Comparison of ENCODE assay signal across 1 cellular context in the genomic region with DNA sequence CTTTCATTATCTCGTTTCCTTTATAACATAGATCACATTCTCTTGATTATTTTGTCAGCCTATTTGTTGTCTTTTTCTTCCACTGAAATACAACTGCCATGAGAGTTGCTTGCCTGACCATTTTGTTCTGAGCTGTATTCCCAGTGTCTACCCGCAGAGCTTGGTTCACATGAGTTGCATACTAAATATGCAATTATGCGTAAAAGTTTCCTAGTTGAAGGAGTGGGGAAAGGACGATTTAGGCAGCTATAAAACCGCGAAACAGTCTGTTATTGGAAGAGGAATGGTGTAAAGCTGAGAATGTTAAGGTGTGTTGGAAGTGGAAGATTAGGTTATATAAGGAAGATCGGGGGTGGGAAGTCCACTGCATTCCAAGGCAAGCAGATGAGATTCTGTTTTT.
TF ChIP-seq lines count a peak whose summit lies in the region.

No MANE protein-coding gene starts in this region.

TF ChIP-seq in WTC11, 78 proteins besides CTCF, POLR2A, EP300 and RAD21 (continued from another document):
- TF ChIP-seq, protein P1, sequence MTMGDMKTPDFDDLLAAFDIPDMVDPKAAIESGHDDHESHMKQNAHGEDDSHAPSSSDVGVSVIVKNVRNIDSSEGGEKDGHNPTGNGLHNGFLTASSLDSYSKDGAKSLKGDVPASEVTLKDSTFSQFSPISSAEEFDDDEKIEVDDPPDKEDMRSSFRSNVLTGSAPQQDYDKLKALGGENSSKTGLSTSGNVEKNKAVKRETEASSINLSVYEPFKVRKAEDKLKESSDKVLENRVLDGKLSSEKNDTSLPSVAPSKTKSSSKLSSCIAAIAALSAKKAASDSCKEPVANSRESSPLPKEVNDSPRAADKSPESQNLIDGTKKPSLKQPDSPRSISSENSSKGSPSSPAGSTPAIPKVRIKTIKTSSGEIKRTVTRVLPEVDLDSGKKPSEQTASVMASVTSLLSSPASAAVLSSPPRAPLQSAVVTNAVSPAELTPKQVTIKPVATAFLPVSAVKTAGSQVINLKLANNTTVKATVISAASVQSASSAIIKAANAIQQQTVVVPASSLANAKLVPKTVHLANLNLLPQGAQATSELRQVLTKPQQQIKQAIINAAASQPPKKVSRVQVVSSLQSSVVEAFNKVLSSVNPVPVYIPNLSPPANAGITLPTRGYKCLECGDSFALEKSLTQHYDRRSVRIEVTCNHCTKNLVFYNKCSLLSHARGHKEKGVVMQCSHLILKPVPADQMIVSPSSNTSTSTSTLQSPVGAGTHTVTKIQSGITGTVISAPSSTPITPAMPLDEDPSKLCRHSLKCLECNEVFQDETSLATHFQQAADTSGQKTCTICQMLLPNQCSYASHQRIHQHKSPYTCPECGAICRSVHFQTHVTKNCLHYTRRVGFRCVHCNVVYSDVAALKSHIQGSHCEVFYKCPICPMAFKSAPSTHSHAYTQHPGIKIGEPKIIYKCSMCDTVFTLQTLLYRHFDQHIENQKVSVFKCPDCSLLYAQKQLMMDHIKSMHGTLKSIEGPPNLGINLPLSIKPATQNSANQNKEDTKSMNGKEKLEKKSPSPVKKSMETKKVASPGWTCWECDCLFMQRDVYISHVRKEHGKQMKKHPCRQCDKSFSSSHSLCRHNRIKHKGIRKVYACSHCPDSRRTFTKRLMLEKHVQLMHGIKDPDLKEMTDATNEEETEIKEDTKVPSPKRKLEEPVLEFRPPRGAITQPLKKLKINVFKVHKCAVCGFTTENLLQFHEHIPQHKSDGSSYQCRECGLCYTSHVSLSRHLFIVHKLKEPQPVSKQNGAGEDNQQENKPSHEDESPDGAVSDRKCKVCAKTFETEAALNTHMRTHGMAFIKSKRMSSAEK (CRISPR knock-in tag; IDR thresholded peaks at IDR 0.05; ENCODE audit: borderline replicate concordance): no peak
- TF ChIP-seq, protein P2, sequence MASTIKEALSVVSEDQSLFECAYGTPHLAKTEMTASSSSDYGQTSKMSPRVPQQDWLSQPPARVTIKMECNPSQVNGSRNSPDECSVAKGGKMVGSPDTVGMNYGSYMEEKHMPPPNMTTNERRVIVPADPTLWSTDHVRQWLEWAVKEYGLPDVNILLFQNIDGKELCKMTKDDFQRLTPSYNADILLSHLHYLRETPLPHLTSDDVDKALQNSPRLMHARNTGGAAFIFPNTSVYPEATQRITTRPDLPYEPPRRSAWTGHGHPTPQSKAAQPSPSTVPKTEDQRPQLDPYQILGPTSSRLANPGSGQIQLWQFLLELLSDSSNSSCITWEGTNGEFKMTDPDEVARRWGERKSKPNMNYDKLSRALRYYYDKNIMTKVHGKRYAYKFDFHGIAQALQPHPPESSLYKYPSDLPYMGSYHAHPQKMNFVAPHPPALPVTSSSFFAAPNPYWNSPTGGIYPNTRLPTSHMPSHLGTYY (CRISPR knock-in tag; IDR thresholded peaks at IDR 0.05): no peak
- TF ChIP-seq, protein P3, sequence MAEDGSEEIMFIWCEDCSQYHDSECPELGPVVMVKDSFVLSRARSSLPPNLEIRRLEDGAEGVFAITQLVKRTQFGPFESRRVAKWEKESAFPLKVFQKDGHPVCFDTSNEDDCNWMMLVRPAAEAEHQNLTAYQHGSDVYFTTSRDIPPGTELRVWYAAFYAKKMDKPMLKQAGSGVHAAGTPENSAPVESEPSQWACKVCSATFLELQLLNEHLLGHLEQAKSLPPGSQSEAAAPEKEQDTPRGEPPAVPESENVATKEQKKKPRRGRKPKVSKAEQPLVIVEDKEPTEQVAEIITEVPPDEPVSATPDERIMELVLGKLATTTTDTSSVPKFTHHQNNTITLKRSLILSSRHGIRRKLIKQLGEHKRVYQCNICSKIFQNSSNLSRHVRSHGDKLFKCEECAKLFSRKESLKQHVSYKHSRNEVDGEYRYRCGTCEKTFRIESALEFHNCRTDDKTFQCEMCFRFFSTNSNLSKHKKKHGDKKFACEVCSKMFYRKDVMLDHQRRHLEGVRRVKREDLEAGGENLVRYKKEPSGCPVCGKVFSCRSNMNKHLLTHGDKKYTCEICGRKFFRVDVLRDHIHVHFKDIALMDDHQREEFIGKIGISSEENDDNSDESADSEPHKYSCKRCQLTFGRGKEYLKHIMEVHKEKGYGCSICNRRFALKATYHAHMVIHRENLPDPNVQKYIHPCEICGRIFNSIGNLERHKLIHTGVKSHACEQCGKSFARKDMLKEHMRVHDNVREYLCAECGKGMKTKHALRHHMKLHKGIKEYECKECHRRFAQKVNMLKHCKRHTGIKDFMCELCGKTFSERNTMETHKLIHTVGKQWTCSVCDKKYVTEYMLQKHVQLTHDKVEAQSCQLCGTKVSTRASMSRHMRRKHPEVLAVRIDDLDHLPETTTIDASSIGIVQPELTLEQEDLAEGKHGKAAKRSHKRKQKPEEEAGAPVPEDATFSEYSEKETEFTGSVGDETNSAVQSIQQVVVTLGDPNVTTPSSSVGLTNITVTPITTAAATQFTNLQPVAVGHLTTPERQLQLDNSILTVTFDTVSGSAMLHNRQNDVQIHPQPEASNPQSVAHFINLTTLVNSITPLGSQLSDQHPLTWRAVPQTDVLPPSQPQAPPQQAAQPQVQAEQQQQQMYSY (CRISPR knock-in tag; IDR thresholded peaks at IDR 0.05): no peak
- TF ChIP-seq, protein P4, sequence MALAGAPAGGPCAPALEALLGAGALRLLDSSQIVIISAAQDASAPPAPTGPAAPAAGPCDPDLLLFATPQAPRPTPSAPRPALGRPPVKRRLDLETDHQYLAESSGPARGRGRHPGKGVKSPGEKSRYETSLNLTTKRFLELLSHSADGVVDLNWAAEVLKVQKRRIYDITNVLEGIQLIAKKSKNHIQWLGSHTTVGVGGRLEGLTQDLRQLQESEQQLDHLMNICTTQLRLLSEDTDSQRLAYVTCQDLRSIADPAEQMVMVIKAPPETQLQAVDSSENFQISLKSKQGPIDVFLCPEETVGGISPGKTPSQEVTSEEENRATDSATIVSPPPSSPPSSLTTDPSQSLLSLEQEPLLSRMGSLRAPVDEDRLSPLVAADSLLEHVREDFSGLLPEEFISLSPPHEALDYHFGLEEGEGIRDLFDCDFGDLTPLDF (CRISPR knock-in tag; IDR thresholded peaks at IDR 0.05): no peak
